In genomic region chr7:7668708-7669107, GRCh38 we compare ENCODE assay signal across 24 cellular contexts.
"Had no signal": no experiment of that assay in that cellular context is flagged by ENCODE, and none has a peak within 500 bp of the region (broad histone marks: within the 10 kb centered on the region; RNA-seq: fewer than 3 reads in every experiment).

No MANE protein-coding gene starts in this region.

- H3K27ac ChIP-seq: skin epidermis, thoracic aorta had no signal

- H3K4me3 ChIP-seq: lung, skin epidermis, thoracic aorta had no signal

- DNase-seq: activated B cell treated with CpG ODN at 0.5 μM for 24 hours; activated gamma-delta T cell; activated naive CD4-positive, alpha-beta T cell treated with anti-CD3 and anti-CD28 coated beads, Interleukin-2, amount 50 U/mL, for 16 hours; activated naive CD8-positive, alpha-beta T cell treated with anti-CD3 and anti-CD28 coated beads, Interleukin-2, amount 50 U/mL, for 24 hours; central memory CD4-positive, alpha-beta T cell; endodermal cell; foreskin fibroblast; head of caudate nucleus; hypothalamus; immature natural killer cell; mesendoderm; stimulated activated CD4-positive, alpha-beta T cell treated with anti-CD3 and anti-CD28 coated beads, Interleukin-4, amount 100 ng/mL, for 24 hours; T-helper 9 cell had no signal

- ATAC-seq: activated naive CD8-positive, alpha-beta T cell treated with anti-CD3 and anti-CD28 coated beads, Interleukin-2, amount 50 U/mL, for 24 hours; esophagus mucosa; left lobe of liver; sciatic nerve; stimulated activated effector memory CD8-positive, alpha-beta T cell treated with anti-CD3 and anti-CD28 coated beads, Interleukin-12 subunit alpha, Interleukin-12 subunit beta, amount 100 ng/mL, for 72 hours had no signal

- H3K27me3 Mint-ChIP-seq: activated B cell treated with CpG ODN at 0.5 μM for 24 hours; activated naive CD8-positive, alpha-beta T cell treated with anti-CD3 and anti-CD28 coated beads, Interleukin-2, amount 50 U/mL, for 24 hours; natural killer cell treated with Interleukin-12 subunit alpha and Interleukin-12 subunit beta and Interleukin-15 and Interleukin-18, amount 100 ng/mL, for 72 hours; progenitor cell of endocrine pancreas; stimulated activated naive CD8-positive, alpha-beta T cell treated with anti-CD3 and anti-CD28 coated beads, Interleukin-15, Interleukin-2, amounts not matched to agents 100 ng/mL and 50 ng/mL, for 24 hours; type B pancreatic cell had no signal

- H3K9me3 ChIP-seq: thoracic aorta had no signal

- H3K36me3 ChIP-seq: thoracic aorta had no signal

- H3K36me3 Mint-ChIP-seq: natural killer cell treated with Interleukin-12 subunit alpha and Interleukin-12 subunit beta and Interleukin-15 and Interleukin-18, amount 100 ng/mL, for 72 hours had no signal

- H3K27ac Mint-ChIP-seq: activated B cell treated with CpG ODN at 0.5 μM for 24 hours; activated naive CD8-positive, alpha-beta T cell treated with anti-CD3 and anti-CD28 coated beads, Interleukin-2, amount 50 U/mL, for 24 hours; endodermal cell; immature natural killer cell; natural killer cell treated with Interleukin-12 subunit alpha and Interleukin-12 subunit beta and Interleukin-15 and Interleukin-18, amount 100 ng/mL, for 72 hours; progenitor cell of endocrine pancreas; stimulated activated effector memory CD8-positive, alpha-beta T cell treated with anti-CD3 and anti-CD28 coated beads, Interleukin-12 subunit alpha, Interleukin-12 subunit beta, amount 100 ng/mL, for 72 hours; stimulated activated naive CD8-positive, alpha-beta T cell treated with anti-CD3 and anti-CD28 coated beads, Interleukin-15, Interleukin-2, amounts not matched to agents 100 ng/mL and 50 ng/mL, for 24 hours; type B pancreatic cell had no signal

- H3K4me3 Mint-ChIP-seq: activated B cell treated with CpG ODN at 0.5 μM for 24 hours; activated naive CD8-positive, alpha-beta T cell treated with anti-CD3 and anti-CD28 coated beads, Interleukin-2, amount 50 U/mL, for 24 hours; endodermal cell; immature natural killer cell; natural killer cell treated with Interleukin-12 subunit alpha and Interleukin-12 subunit beta and Interleukin-15 and Interleukin-18, amount 100 ng/mL, for 72 hours; stimulated activated effector memory CD8-positive, alpha-beta T cell treated with anti-CD3 and anti-CD28 coated beads, Interleukin-12 subunit alpha, Interleukin-12 subunit beta, amount 100 ng/mL, for 72 hours; stimulated activated naive CD8-positive, alpha-beta T cell treated with anti-CD3 and anti-CD28 coated beads, Interleukin-15, Interleukin-2, amounts not matched to agents 100 ng/mL and 50 ng/mL, for 24 hours; type B pancreatic cell had no signal

- H3K9me3 Mint-ChIP-seq: endodermal cell; immature natural killer cell; natural killer cell treated with Interleukin-12 subunit alpha and Interleukin-12 subunit beta and Interleukin-15 and Interleukin-18, amount 100 ng/mL, for 72 hours had no signal
